22 cellular contexts compared by ENCODE assay signal in the genomic region with DNA sequence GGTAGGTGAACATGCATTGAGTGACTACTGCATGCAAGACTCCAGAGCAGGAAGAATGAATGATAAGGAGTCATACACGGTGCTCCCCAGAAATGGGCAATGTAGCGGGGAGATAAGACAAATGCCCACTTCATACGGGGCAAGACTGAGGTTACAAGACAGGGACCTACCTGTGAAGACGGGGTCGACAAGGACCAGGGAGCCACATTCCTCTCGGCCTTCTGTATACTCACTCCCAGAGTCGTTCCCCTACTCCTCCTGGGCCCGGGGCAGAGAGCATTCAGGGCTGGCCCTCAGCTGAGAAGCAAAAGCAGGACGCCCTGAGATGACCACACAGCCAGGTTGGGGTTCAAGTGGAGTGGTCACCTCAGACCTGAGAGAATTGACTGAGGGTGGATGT. TPM values are rescaled to one million over a fixed set of nuclear protein-coding genes. Genes with fewer than 3 reads are reported as not detected.
"Had no signal": no experiment of that assay in that cellular context is flagged by ENCODE, and none has a peak within 500 bp of the region (broad histone marks: within the 10 kb centered on the region; RNA-seq: fewer than 3 reads in every experiment).

No MANE protein-coding gene starts in this region.

- H3K4me1 ChIP-seq: adrenal gland had no signal

- ATAC-seq: activated CD4-positive, CD25-positive, alpha-beta regulatory T cell treated with anti-CD3 and anti-CD28 coated beads, Interleukin-2, amount 50 U/mL, for 24 hours; activated CD8-positive, alpha-beta T cell treated with anti-CD3 and anti-CD28 coated beads for 36 hours; PC-3 had no signal

- H3K4me3 Mint-ChIP-seq: activated CD8-positive, alpha-beta T cell treated with anti-CD3 and anti-CD28 coated beads for 36 hours; activated naive CD8-positive, alpha-beta T cell treated with anti-CD3 and anti-CD28 coated beads, Interleukin-2, amount 10 ng/mL, durations not matched to agents 7 days and 5 days; T-helper 1 cell treated with Interleukin-12 subunit alpha and Interleukin-12 subunit beta and Interleukin-4 antibody, amounts not matched to agents 30 μg/mL and 1 μg/mL, for 36 hours had no signal

- H3K27me3 Mint-ChIP-seq: activated CD8-positive, alpha-beta T cell treated with anti-CD3 and anti-CD28 coated beads for 36 hours had no signal

- H3K9me3 ChIP-seq: adrenal gland had no signal

- H3K36me3 ChIP-seq: adrenal gland had no signal

- H3K4me3 ChIP-seq: adrenal gland, SK-N-MC had no signal

- H3K27me3 ChIP-seq: adrenal gland had no signal

- H3K27ac ChIP-seq: adrenal gland, SK-N-MC had no signal

- H3K9me3 Mint-ChIP-seq: activated CD8-positive, alpha-beta T cell treated with anti-CD3 and anti-CD28 coated beads for 36 hours; activated naive CD8-positive, alpha-beta T cell treated with anti-CD3 and anti-CD28 coated beads, Interleukin-2, amount 10 ng/mL, durations not matched to agents 7 days and 5 days; T-helper 1 cell treated with Interleukin-12 subunit alpha and Interleukin-12 subunit beta and Interleukin-4 antibody, amounts not matched to agents 30 μg/mL and 1 μg/mL, for 36 hours had no signal

- DNase-seq: activated CD4-positive, alpha-beta T cell treated with anti-CD3 and anti-CD28 coated beads for 4 hours; activated CD8-positive, alpha-beta memory T cell treated with anti-CD3 and anti-CD28 coated beads, Interleukin-2, amount 50 U/mL, for 4 hours; activated CD8-positive, alpha-beta T cell treated with anti-CD3 and anti-CD28 coated beads for 36 hours; activated naive CD4-positive, alpha-beta T cell treated with anti-CD3 and anti-CD28 coated beads, Interleukin-2, amount 50 U/mL, for 16 hours; activated naive CD8-positive, alpha-beta T cell treated with anti-CD3 and anti-CD28 coated beads, Interleukin-2, amount 10 ng/mL, durations not matched to agents 7 days and 5 days; anterior cingulate cortex; central memory CD4-positive, alpha-beta T cell; Kasumi-1; KBM-7; NCI-H1105 treated with DMSO at 0.1 percent for 48 hours; NCI-H1436 treated with DMSO at 0.1 percent for 48 hours; NCI-H187; NCI-H2081; NCI-H510A treated with DMSO at 0.1 percent for 48 hours; NCI-H69; NK-92 treated with Interleukin-12 subunit alpha and Interleukin-12 subunit beta, amount 100 ng/mL, for 24 hours; PC-3; SIG-M5 had no signal

- H3K4me1 Mint-ChIP-seq: activated naive CD8-positive, alpha-beta T cell treated with anti-CD3 and anti-CD28 coated beads, Interleukin-2, amount 10 ng/mL, durations not matched to agents 7 days and 5 days had no signal

RNA-seq across cellular contexts. Expression of gene PITX1, which starts 26.7 kb away (rescaled TPM):
- total RNA-seq: activated naive CD8-positive, alpha-beta T cell treated with anti-CD3 and anti-CD28 coated beads, Interleukin-2, amount 10 ng/mL, durations not matched to agents 7 days and 5 days had no signal
